Comparison of ENCODE assay signal across 11 cellular contexts in the genomic region with DNA sequence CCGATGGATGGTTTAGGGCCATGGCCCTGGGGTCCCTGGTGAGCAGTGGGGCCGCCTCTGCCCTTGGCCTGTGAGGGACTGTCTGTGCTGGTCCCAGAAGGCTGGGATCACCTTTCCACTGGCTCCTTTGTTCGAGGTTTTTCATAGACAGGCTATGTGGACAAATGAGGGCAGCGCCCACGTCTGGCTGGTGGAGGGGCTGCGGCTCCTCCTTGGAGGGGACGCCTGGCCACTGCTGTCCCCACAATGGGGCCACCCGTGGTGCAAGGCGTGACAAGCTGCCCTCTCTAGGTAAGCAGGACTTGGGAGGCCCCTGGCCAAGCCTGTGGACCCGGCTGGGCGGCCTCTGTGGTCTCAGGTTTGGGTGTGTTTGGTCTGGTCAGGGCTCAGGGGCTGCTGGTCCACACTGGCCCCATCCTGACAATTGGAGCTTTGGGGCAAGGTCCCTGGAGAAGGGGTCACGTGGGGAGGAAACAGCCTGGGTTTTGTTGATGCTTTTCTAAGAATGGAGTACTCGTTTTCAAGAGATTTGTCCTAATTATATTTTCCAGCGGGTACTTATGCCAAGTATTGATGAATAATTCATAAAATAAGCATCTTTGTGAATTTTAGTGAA. TPM values are rescaled to one million over a fixed set of nuclear protein-coding genes. Genes with fewer than 3 reads are reported as not detected.
DNase-seq lines count a peak whose midpoint lies in the region; ATAC-seq and TF ChIP-seq lines count a peak whose summit lies in the region.
"Had no signal": no experiment of that assay in that cellular context is flagged by ENCODE, and none has a peak within 500 bp of the region (broad histone marks: within the 10 kb centered on the region; RNA-seq: fewer than 3 reads in every experiment).

No MANE protein-coding gene starts in this region.

- TF ChIP-seq CTCF in Caco-2 (IDR thresholded peaks at IDR 0.05; ENCODE audit: insufficient read depth in 1 of 2, low read depth in 1 of 2, low read length in 1 of 2, severe bottlenecking in 1 of 2, unreplicated experiment in 1 of 2) = peak; percentile 47 to 83
- TF ChIP-seq CTCF in WTC11 (IDR thresholded peaks at IDR 0.05) = peak; percentile 34; the same call in 1 of the 2 replicates
- TF ChIP-seq CTCF in mucosa of descending colon (IDR thresholded peaks at IDR 0.05) = peak; percentile 8

- H3K36me3 ChIP-seq in Caco-2 (ENCODE audit: control insufficient read depth, insufficient read depth, low read length) = peaks cover 1% of the 10 kb centered on the region; the same call in 1 of the 2 replicates
- H3K36me3 ChIP-seq in mucosa of descending colon (ENCODE audit: low read depth) = no peaks in the 10 kb centered on the region
- H3K36me3 ChIP-seq: neutrophil had no signal

- H3K9me3 Mint-ChIP-seq in Caco-2 (ENCODE audit: unreplicated experiment) (no peaks in the 10 kb centered on the region), WTC11 (peaks cover 8% of the 10 kb centered on the region)
- H3K9me3 Mint-ChIP-seq: dendritic cell treated with granulocyte-macrophage colony-stimulating factor and Interleukin-4, amounts not matched to agents 40 ng/mL and 50 ng/mL, for 4 days had no signal

- H3K4me1 ChIP-seq in Caco-2 (peaks cover 13% of the 10 kb centered on the region), mucosa of descending colon (ENCODE audit: low read depth) (peaks cover 21% of the 10 kb centered on the region)

- H3K27me3 ChIP-seq in Caco-2 (replicated peaks; ENCODE audit: control insufficient read depth, insufficient read depth, low read length) = no peaks in the 10 kb centered on the region

- ATAC-seq in WTC11 (peak; percentile 79), mucosa of descending colon (peak; percentile 55), HG02642 (IDR thresholded peaks at IDR 0.05; ENCODE audit: poor library complexity, unreplicated experiment) (no peak), GM21367 (IDR thresholded peaks at IDR 0.05; ENCODE audit: unreplicated experiment) (no peak)

- no peaks in the 10 kb centered on the region for H3K27me3 Mint-ChIP-seq in Caco-2 (ENCODE audit: insufficient read depth, unreplicated experiment)
- no peaks in the 10 kb centered on the region for H3K27me3 Mint-ChIP-seq in WTC11 (ENCODE audit: low read depth)

- peak overlapping the region; percentile 36 for H3K4me3 ChIP-seq in Caco-2 (ENCODE audit: low read depth, low read length)
- no peak overlapping the region for H3K4me3 ChIP-seq in mucosa of descending colon

- H3K36me3 Mint-ChIP-seq in Caco-2 (ENCODE audit: insufficient read depth, unreplicated experiment) = peaks cover 12% of the 10 kb centered on the region
- 0 out of 2 replicates have a peak, but pooled peaks cover 3% of the 10 kb centered on the region for H3K36me3 Mint-ChIP-seq in WTC11

- no peaks in the 10 kb centered on the region for H3K4me1 Mint-ChIP-seq in Caco-2 (ENCODE audit: low read depth, unreplicated experiment)
- peaks cover 2% of the 10 kb centered on the region; the same call in 1 of the 2 replicates for H3K4me1 Mint-ChIP-seq in WTC11

- BruUV-seq in Caco-2 (replicated peaks; lab: Mats Ljungman, UMichigan) = no TSS peak

- CTCF ChIA-PET in Caco-2 (lab: Charles Lee) (interaction anchor here (0.7 to 2.5 kb wide), 2 partner anchors 34 to 59 kb away, joined by 7 to 20 read pairs; a partner anchor contains a TSS), WTC11 (lab: Charles Lee) (interaction anchor here (0.6 to 3.1 kb wide), 11 partner anchors 17 to 256 kb away, joined by 3 to 15 read pairs (median 4); a partner anchor contains a TSS)

- POLR2A ChIA-PET in Caco-2 (lab: Charles Lee) (no interaction called here), WTC11 (lab: Charles Lee) (no interaction called here)

- H3K27ac Mint-ChIP-seq in Caco-2 (ENCODE audit: unreplicated experiment) = no peak overlapping the region
- H3K27ac Mint-ChIP-seq in WTC11 = no peak overlapping the region
- H3K27ac Mint-ChIP-seq: dendritic cell treated with granulocyte-macrophage colony-stimulating factor and Interleukin-4, amounts not matched to agents 40 ng/mL and 50 ng/mL, for 4 days had no signal

- H3K4me3 Mint-ChIP-seq in Caco-2 (ENCODE audit: unreplicated experiment) (peak overlapping the region; percentile 78), WTC11 (no peak overlapping the region)
- H3K4me3 Mint-ChIP-seq: dendritic cell treated with granulocyte-macrophage colony-stimulating factor and Interleukin-4, amounts not matched to agents 40 ng/mL and 50 ng/mL, for 4 days had no signal

- DNase-seq in Caco-2 = peak; percentile 55 to 70
- peak; percentile 87 for DNase-seq in NCI-H1105 (lab: John Stamatoyannopoulos, UW)
- peak; percentile 79 for DNase-seq in WTC11 (ENCODE audit: low spot score)
- peak in 2 of 3 donors; percentile 53 to 58 for DNase-seq in mucosa of descending colon
- DNase-seq in stimulated activated CD4-positive, alpha-beta T cell treated with anti-CD3 and anti-CD28 coated beads, Interleukin-2, amount 100 ng/mL, for 24 hours = no peak
- DNase-seq in activated gamma-delta T cell (lab: John Stamatoyannopoulos, UW) = no peak
- DNase-seq: T-helper 2 cell had no signal

- intact Hi-C loops in Caco-2 (cut with micrococcal nuclease; ENCODE audit: unreplicated experiment) (loop anchor here (1.0 to 2.0 kb wide), 3 partner anchors 18 to 60 kb away; no protein-coding TSS in a partner anchor), mucosa of descending colon (cut with DNase I, micrococcal nuclease) (no loop called here)

- no peaks in the 10 kb centered on the region for H3K9me3 ChIP-seq in Caco-2
- H3K9me3 ChIP-seq in mucosa of descending colon = no peaks in the 10 kb centered on the region
- H3K9me3 ChIP-seq: neutrophil had no signal

TF ChIP-seq in WTC11, 78 proteins besides CTCF, POLR2A, EP300 and RAD21:
- TF ChIP-seq, protein P1, sequence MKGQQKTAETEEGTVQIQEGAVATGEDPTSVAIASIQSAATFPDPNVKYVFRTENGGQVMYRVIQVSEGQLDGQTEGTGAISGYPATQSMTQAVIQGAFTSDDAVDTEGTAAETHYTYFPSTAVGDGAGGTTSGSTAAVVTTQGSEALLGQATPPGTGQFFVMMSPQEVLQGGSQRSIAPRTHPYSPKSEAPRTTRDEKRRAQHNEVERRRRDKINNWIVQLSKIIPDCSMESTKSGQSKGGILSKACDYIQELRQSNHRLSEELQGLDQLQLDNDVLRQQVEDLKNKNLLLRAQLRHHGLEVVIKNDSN (CRISPR knock-in tag; IDR thresholded peaks at IDR 0.05) = no peak
- TF ChIP-seq GABPB1 (CRISPR knock-in tag; IDR thresholded peaks at IDR 0.05) = no peak
- no peak for TF ChIP-seq FOXK1 (CRISPR knock-in tag; IDR thresholded peaks at IDR 0.05)
- TF ChIP-seq, protein P2, sequence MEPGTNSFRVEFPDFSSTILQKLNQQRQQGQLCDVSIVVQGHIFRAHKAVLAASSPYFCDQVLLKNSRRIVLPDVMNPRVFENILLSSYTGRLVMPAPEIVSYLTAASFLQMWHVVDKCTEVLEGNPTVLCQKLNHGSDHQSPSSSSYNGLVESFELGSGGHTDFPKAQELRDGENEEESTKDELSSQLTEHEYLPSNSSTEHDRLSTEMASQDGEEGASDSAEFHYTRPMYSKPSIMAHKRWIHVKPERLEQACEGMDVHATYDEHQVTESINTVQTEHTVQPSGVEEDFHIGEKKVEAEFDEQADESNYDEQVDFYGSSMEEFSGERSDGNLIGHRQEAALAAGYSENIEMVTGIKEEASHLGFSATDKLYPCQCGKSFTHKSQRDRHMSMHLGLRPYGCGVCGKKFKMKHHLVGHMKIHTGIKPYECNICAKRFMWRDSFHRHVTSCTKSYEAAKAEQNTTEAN (CRISPR knock-in tag; IDR thresholded peaks at IDR 0.05) = no peak
- no peak for TF ChIP-seq PRRX2 (CRISPR knock-in tag; IDR thresholded peaks at IDR 0.05)
- no peak for TF ChIP-seq CREB1 (CRISPR knock-in tag; IDR thresholded peaks at IDR 0.05)
- no peak for TF ChIP-seq ATF1 (CRISPR knock-in tag; IDR thresholded peaks at IDR 0.05)
- no peak for TF ChIP-seq SMAD3 (CRISPR knock-in tag; IDR thresholded peaks at IDR 0.05; ENCODE audit: borderline replicate concordance)
- no peak for TF ChIP-seq ESRRA (CRISPR knock-in tag; IDR thresholded peaks at IDR 0.05; ENCODE audit: borderline replicate concordance)
- TF ChIP-seq KAT7 (CRISPR knock-in tag; IDR thresholded peaks at IDR 0.05; ENCODE audit: borderline replicate concordance) = no peak
- TF ChIP-seq ETV6 (CRISPR knock-in tag; IDR thresholded peaks at IDR 0.05) = no peak
- TF ChIP-seq, protein P3, sequence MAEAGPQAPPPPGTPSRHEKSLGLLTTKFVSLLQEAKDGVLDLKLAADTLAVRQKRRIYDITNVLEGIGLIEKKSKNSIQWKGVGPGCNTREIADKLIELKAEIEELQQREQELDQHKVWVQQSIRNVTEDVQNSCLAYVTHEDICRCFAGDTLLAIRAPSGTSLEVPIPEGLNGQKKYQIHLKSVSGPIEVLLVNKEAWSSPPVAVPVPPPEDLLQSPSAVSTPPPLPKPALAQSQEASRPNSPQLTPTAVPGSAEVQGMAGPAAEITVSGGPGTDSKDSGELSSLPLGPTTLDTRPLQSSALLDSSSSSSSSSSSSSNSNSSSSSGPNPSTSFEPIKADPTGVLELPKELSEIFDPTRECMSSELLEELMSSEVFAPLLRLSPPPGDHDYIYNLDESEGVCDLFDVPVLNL (CRISPR knock-in tag; IDR thresholded peaks at IDR 0.05; ENCODE audit: borderline replicate concordance, low read depth) = no peak
- TF ChIP-seq MXD4 (CRISPR knock-in tag; IDR thresholded peaks at IDR 0.05; ENCODE audit: borderline replicate concordance) = no peak
- TF ChIP-seq JAZF1 (CRISPR knock-in tag; IDR thresholded peaks at IDR 0.05) = no peak
- no peak for TF ChIP-seq CREM (CRISPR knock-in tag; IDR thresholded peaks at IDR 0.05)
- TF ChIP-seq ZNF219 (CRISPR knock-in tag; IDR thresholded peaks at IDR 0.05; ENCODE audit: borderline replicate concordance) = no peak
- TF ChIP-seq, protein P4, sequence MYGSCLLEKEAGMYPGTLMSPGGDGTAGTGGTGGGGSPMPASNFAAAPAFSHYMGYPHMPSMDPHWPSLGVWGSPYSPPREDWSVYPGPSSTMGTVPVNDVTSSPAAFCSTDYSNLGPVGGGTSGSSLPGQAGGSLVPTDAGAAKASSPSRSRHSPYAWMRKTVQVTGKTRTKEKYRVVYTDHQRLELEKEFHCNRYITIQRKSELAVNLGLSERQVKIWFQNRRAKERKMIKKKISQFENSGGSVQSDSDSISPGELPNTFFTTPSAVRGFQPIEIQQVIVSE (CRISPR knock-in tag; IDR thresholded peaks at IDR 0.05; ENCODE audit: borderline replicate concordance) = no peak

RNA-seq across cellular contexts. Expression of a gene that starts 33.3 kb away (rescaled TPM):
- total RNA-seq in Caco-2 (2022) = 22.1 and 24.4 TPM in 2 replicates
- 34.8 to 35.4 TPM (median 34.9 TPM) in 3 replicates for total RNA-seq in WTC11 (2021)
- total RNA-seq in mucosa of descending colon = 100 to 1,000 TPM in 1 of 3 donors, 10 to 100 TPM in 2; 53.9 to 109 (median 95.4) TPM

Comparison
In these comparisons a context has a peak if more than half of its experiments do, and no peak if none do; other contexts are left out.
1. DNase-seq: peak in Caco-2 (2 of 2), NCI-H1105 (single experiment), WTC11 (single experiment) and mucosa of descending colon (2 of 3); none in stimulated activated CD4-positive, alpha-beta T cell treated with anti-CD3 and anti-CD28 coated beads, Interleukin-2, amount 100 ng/mL, for 24 hours (0 of 2) and activated gamma-delta T cell (single experiment).
2. CTCF ChIP-seq: peak in every context shown above with its lines; median percentile 65 in Caco-2; 34 in WTC11; 8 in mucosa of descending colon.
3. ATAC-seq: peak in WTC11 (single experiment) and mucosa of descending colon (single experiment); none in HG02642 (single experiment) and GM21367 (single experiment).